Comparison of ENCODE assay signal across 16 cellular contexts in the genomic region with DNA sequence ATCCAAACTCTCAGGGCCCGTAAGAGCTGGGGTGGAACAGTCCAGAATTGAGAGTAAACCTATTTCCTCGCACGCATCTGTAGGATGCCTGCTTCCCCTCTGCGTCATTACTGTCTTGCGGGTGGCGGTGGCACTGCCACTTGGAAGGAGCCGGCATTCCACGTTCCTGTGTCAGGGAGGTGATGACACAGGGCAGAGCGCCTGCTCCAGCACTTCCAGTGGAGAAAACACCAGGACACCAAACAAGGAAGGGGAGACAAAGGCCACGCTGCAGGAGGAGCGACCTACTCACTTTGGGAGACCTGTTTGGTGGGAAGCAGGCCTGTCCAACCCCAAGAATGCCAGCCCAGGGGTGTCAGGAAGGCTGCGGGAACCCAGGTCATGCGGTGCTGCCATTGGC. TPM values are rescaled to one million over a fixed set of nuclear protein-coding genes. Genes with fewer than 3 reads are reported as not detected.
"Had no signal": no experiment of that assay in that cellular context is flagged by ENCODE, and none has a peak within 500 bp of the region (broad histone marks: within the 10 kb centered on the region; RNA-seq: fewer than 3 reads in every experiment).

No MANE protein-coding gene starts in this region.

- DNase-seq: activated T-cell treated with anti-CD3 and anti-CD28 coated beads for 4 hours; brain microvascular endothelial cell; cerebellar nuclear complex; effector CD8-positive, alpha-beta T cell; foreskin fibroblast; kidney glomerular epithelial cell; nephron progenitor cell; right lobe of liver; stimulated activated naive CD8-positive, alpha-beta T cell treated with anti-CD3 and anti-CD28 coated beads, Interleukin-15, amount 100 ng/mL, for 72 hours; upper lobe of left lung; WERI-Rb-1 had no signal

- ATAC-seq: right lobe of liver; stimulated activated naive CD8-positive, alpha-beta T cell treated with anti-CD3 and anti-CD28 coated beads, Interleukin-15, amount 100 ng/mL, for 72 hours had no signal

- H3K4me1 ChIP-seq: prostate gland, right lobe of liver, upper lobe of left lung had no signal

- H3K27me3 Mint-ChIP-seq: activated naive CD8-positive, alpha-beta T cell; stimulated activated naive CD8-positive, alpha-beta T cell treated with anti-CD3 and anti-CD28 coated beads, Interleukin-15, amount 100 ng/mL, for 72 hours had no signal

- H3K9me3 Mint-ChIP-seq: nephron progenitor cell; stimulated activated naive CD8-positive, alpha-beta T cell treated with anti-CD3 and anti-CD28 coated beads, Interleukin-15, amount 100 ng/mL, for 72 hours had no signal

- H3K4me2 ChIP-seq: smooth muscle cell had no signal

- H3K27me3 ChIP-seq: brain microvascular endothelial cell, right lobe of liver, upper lobe of left lung had no signal

- H3K27ac ChIP-seq: brain microvascular endothelial cell, prostate gland, right lobe of liver, SK-N-MC, upper lobe of left lung had no signal

- H3K36me3 ChIP-seq: brain microvascular endothelial cell, prostate gland, right lobe of liver, upper lobe of left lung, WERI-Rb-1 had no signal

- H3K27ac Mint-ChIP-seq: nephron progenitor cell had no signal

- H3K4me3 Mint-ChIP-seq: activated naive CD8-positive, alpha-beta T cell; nephron progenitor cell; stimulated activated naive CD8-positive, alpha-beta T cell treated with anti-CD3 and anti-CD28 coated beads, Interleukin-15, amount 100 ng/mL, for 72 hours had no signal

- H3K9me3 ChIP-seq: prostate gland, right lobe of liver, upper lobe of left lung had no signal

- H3K4me3 ChIP-seq: prostate gland, right lobe of liver, SK-N-MC, smooth muscle cell, upper lobe of left lung had no signal

RNA-seq across cellular contexts. Expression of gene PBX4, which starts 37.1 kb away (rescaled TPM):
- total RNA-seq: endothelial cell of umbilical vein had no signal
- polyA plus RNA-seq: endothelial cell of umbilical vein had no signal

RNA-seq across cellular contexts. Expression of gene CILP2, which starts 43.3 kb away (rescaled TPM):
- total RNA-seq: endothelial cell of umbilical vein had no signal
